16 cellular contexts compared by ENCODE assay signal in the genomic region with DNA sequence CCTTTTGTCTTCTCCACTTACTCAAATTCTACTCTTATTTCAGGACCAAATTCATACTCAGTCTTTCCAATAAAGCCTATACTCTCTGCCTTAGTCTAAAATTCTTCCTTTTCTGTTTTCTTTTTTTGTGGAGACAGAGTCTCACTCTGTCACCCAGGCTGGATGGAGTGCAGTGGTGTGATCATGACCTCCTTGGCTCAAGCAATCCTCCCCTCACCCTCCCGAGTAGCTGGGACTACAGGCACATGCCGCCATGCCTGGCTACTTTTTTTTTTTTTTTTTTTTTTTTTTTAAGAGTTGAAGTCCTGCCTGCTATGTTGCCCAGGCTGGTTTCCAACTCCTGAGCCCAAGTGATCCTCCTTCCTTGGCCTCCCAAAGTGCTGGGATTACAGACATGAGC. TPM values are rescaled to one million over a fixed set of nuclear protein-coding genes. Genes with fewer than 3 reads are reported as not detected.
A peak's percentile ranks its signal among the peaks of the same experiment; 100 is the strongest.
DNase-seq lines count a peak whose midpoint lies in the region; ATAC-seq and TF ChIP-seq lines count a peak whose summit lies in the region.
"Had no signal": no experiment of that assay in that cellular context is flagged by ENCODE, and none has a peak within 500 bp of the region (broad histone marks: within the 10 kb centered on the region; RNA-seq: fewer than 3 reads in every experiment).

No MANE protein-coding gene starts in this region.

- DNase-seq in CD4-positive, alpha-beta T cell = no peak
- no peak for DNase-seq in naive thymus-derived CD8-positive, alpha-beta T cell
- DNase-seq in GM20000 (ENCODE audit: low spot score) = no peak
- no peak for DNase-seq in NCI-H1930 (lab: John Stamatoyannopoulos, UW)
- DNase-seq: DMS53, GOT3, HFFc6, KG1, NCI-H1048, NCI-H146, NCI-H345, PC-3 had no signal

- H3K36me3 Mint-ChIP-seq in CD4-positive, alpha-beta T cell (ENCODE audit: low read depth) = peaks cover 36% of the 10 kb centered on the region
- peaks cover 23% of the 10 kb centered on the region for H3K36me3 Mint-ChIP-seq in dendritic cell treated with granulocyte-macrophage colony-stimulating factor and Interleukin-4, amounts not matched to agents 40 ng/mL and 50 ng/mL, for 4 days (ENCODE audit: low read depth)
- peaks cover 0 to 25% (median 5%) of the 10 kb centered on the region in 3 donors for H3K36me3 Mint-ChIP-seq in naive thymus-derived CD8-positive, alpha-beta T cell

- no peaks in the 10 kb centered on the region for H3K9me3 ChIP-seq in CD4-positive, alpha-beta T cell (ENCODE audit: control insufficient read depth, low read length)
- no peaks in the 10 kb centered on the region for H3K9me3 ChIP-seq in HEK293 (ENCODE audit: control insufficient read depth, insufficient read depth, low read depth, low read length)

- H3K27me3 ChIP-seq in CD4-positive, alpha-beta T cell (ENCODE audit: control insufficient read depth, insufficient read depth, low read length) = no peaks in the 10 kb centered on the region

- POLR2A ChIA-PET in CD4-positive, alpha-beta T cell (lab: Charles Lee) = interaction anchor here (0.6 to 1.5 kb wide), 2 partner anchors 12 to 336 kb away, joined by 3 to 10 read pairs; a partner anchor contains a TSS
- POLR2A ChIA-PET in HEK293 (lab: Yijun Ruan, JAX) = no interaction called here
- POLR2A ChIA-PET in naive thymus-derived CD8-positive, alpha-beta T cell (lab: Charles Lee) = no interaction called here

- peak overlapping the region; percentile 32 for H3K27ac Mint-ChIP-seq in CD4-positive, alpha-beta T cell
- peak overlapping the region; percentile 0 for H3K27ac Mint-ChIP-seq in dendritic cell treated with granulocyte-macrophage colony-stimulating factor and Interleukin-4, amounts not matched to agents 40 ng/mL and 50 ng/mL, for 4 days
- H3K27ac Mint-ChIP-seq in naive thymus-derived CD8-positive, alpha-beta T cell = peak overlapping the region in 8 of 10 donors; percentile 1 to 84 (median 32)

- no peaks in the 10 kb centered on the region for H3K4me1 ChIP-seq in HEK293 (ENCODE audit: control insufficient read depth, insufficient read depth, low read length)

- no peak for ATAC-seq in CD4-positive, alpha-beta T cell (ENCODE audit: poor library complexity)
- no peak for ATAC-seq in naive thymus-derived CD8-positive, alpha-beta T cell
- no peak for ATAC-seq in GM21367 (IDR thresholded peaks at IDR 0.05; ENCODE audit: unreplicated experiment)
- ATAC-seq: PC-3 had no signal

- no peak overlapping the region for H3K4me3 Mint-ChIP-seq in CD4-positive, alpha-beta T cell
- no peak overlapping the region for H3K4me3 Mint-ChIP-seq in dendritic cell treated with granulocyte-macrophage colony-stimulating factor and Interleukin-4, amounts not matched to agents 40 ng/mL and 50 ng/mL, for 4 days
- peak overlapping the region in 2 of 10 donors; percentile 8 to 20 for H3K4me3 Mint-ChIP-seq in naive thymus-derived CD8-positive, alpha-beta T cell
- H3K4me3 Mint-ChIP-seq: HFFc6 had no signal

- no peaks in the 10 kb centered on the region for H3K9me3 Mint-ChIP-seq in CD4-positive, alpha-beta T cell
- H3K9me3 Mint-ChIP-seq in dendritic cell treated with granulocyte-macrophage colony-stimulating factor and Interleukin-4, amounts not matched to agents 40 ng/mL and 50 ng/mL, for 4 days = no peaks in the 10 kb centered on the region
- H3K9me3 Mint-ChIP-seq in naive thymus-derived CD8-positive, alpha-beta T cell = no peaks in the 10 kb centered on the region
- H3K9me3 Mint-ChIP-seq: HFFc6 had no signal

- no peak for TF ChIP-seq CTCF in CD4-positive, alpha-beta T cell (IDR thresholded peaks at IDR 0.05)
- TF ChIP-seq CTCF in HEK293 (tag by site-specific recombination; IDR thresholded peaks at IDR 0.05) = no peak
- TF ChIP-seq CTCF in GM20000 (IDR thresholded peaks at IDR 0.05; ENCODE audit: extremely low read depth, missing control alignments) = no peak

- no peak overlapping the region for H3K4me3 ChIP-seq in HEK293 (ENCODE audit: low read depth, low read length)
- H3K4me3 ChIP-seq: SK-N-MC had no signal

- CTCF ChIA-PET in CD4-positive, alpha-beta T cell (lab: Charles Lee) = no interaction called here
- CTCF ChIA-PET in HEK293 (lab: Yijun Ruan, JAX) = interaction anchor here (0.6 kb wide), 1 partner anchor 273 kb away, joined by 3 read pairs; no protein-coding TSS in a partner anchor

- H3K36me3 ChIP-seq in HEK293 (ENCODE audit: control insufficient read depth in 2 of 2, insufficient read depth in 1 of 2, low read length in 2 of 2) = peaks cover 9 to 10% of the 10 kb centered on the region in 2 experiments

- H3K27ac ChIP-seq in CD4-positive, alpha-beta T cell (ENCODE audit: low read depth, low read length) = no peak overlapping the region
- H3K27ac ChIP-seq in HEK293 (ENCODE audit: extremely low read depth, low read depth, low read length) = no peak overlapping the region
- H3K27ac ChIP-seq: SK-N-MC had no signal

- intact Hi-C loops in CD4-positive, alpha-beta T cell (cut with DNase I, micrococcal nuclease) = no loop called here
- intact Hi-C loops in dendritic cell treated with granulocyte-macrophage colony-stimulating factor and Interleukin-4, amounts not matched to agents 40 ng/mL and 50 ng/mL, for 4 days (cut with micrococcal nuclease) = no loop called here

- H3K27me3 Mint-ChIP-seq in CD4-positive, alpha-beta T cell = no peaks in the 10 kb centered on the region
- H3K27me3 Mint-ChIP-seq in dendritic cell treated with granulocyte-macrophage colony-stimulating factor and Interleukin-4, amounts not matched to agents 40 ng/mL and 50 ng/mL, for 4 days = no peaks in the 10 kb centered on the region
- H3K27me3 Mint-ChIP-seq in naive thymus-derived CD8-positive, alpha-beta T cell = no peaks in the 10 kb centered on the region

- H3K4me1 Mint-ChIP-seq in CD4-positive, alpha-beta T cell (ENCODE audit: low read depth) = peaks cover 38% of the 10 kb centered on the region
- peaks cover 17% of the 10 kb centered on the region for H3K4me1 Mint-ChIP-seq in dendritic cell treated with granulocyte-macrophage colony-stimulating factor and Interleukin-4, amounts not matched to agents 40 ng/mL and 50 ng/mL, for 4 days (ENCODE audit: low read depth)
- H3K4me1 Mint-ChIP-seq in naive thymus-derived CD8-positive, alpha-beta T cell = peaks cover 8 to 33% (median 29%) of the 10 kb centered on the region in 4 donors

TF ChIP-seq in HEK293, 187 proteins besides CTCF, POLR2A, EP300 and RAD21:
- TF ChIP-seq, protein P1, sequence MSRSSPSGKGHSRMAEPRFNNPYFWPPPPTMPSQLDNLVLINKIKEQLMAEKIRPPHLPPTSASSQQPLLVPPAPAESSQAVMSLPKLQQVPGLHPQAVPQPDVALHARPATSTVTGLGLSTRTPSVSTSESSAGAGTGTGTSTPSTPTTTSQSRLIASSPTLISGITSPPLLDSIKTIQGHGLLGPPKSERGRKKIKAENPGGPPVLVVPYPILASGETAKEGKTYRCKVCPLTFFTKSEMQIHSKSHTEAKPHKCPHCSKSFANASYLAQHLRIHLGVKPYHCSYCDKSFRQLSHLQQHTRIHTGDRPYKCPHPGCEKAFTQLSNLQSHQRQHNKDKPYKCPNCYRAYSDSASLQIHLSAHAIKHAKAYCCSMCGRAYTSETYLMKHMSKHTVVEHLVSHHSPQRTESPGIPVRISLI (tag by site-specific recombination; IDR thresholded peaks at IDR 0.05) = 0 out of 2 replicates have a peak, but pooled peaks have one; percentile 16
- no peak for TF ChIP-seq ZNF239 (tag by site-specific recombination; IDR thresholded peaks at IDR 0.05)

RNA-seq across cellular contexts. Expression of a gene that starts 11.9 kb away (rescaled TPM):
- 10 to 100 TPM; 30.3 to 32.7 TPM for total RNA-seq in CD4-positive, alpha-beta T cell
- total RNA-seq in naive thymus-derived CD8-positive, alpha-beta T cell = 10 to 100 TPM; 55.0 to 60.7 TPM
- polyA plus RNA-seq in naive thymus-derived CD8-positive, alpha-beta T cell = 10 to 100 TPM; 18.3 to 32.2 (median 30.6) TPM

RNA-seq across cellular contexts. Expression of a gene that starts 51.4 kb away (rescaled TPM):
- total RNA-seq in CD4-positive, alpha-beta T cell = 100 to 1,000 TPM; 172 to 186 TPM
- 10 to 100 TPM; 36.5 TPM for total RNA-seq in naive thymus-derived CD8-positive, alpha-beta T cell
- 10 to 100 TPM; 32.6 to 59.8 (median 41.0) TPM for polyA plus RNA-seq in naive thymus-derived CD8-positive, alpha-beta T cell

Comparison
In these comparisons a context has a peak if more than half of its experiments do, and no peak if none do; other contexts are left out.
1. RNA of a gene that starts 51.4 kb away (total RNA-seq): 172 to 186 TPM in CD4-positive, alpha-beta T cell; 36.5 TPM in naive thymus-derived CD8-positive, alpha-beta T cell; every median in the first group is over 4 times any median in the second.
2. Peak in every context shown above with its lines, with median percentiles within 50 percentile points of each other: H3K27ac Mint-ChIP-seq.